Comparison of ENCODE assay signal across 31 cellular contexts in genomic region chr1:201169203-201169602, GRCh38. TPM values are rescaled to one million over a fixed set of nuclear protein-coding genes. Genes with fewer than 3 reads are reported as not detected.
DNase-seq lines count a peak whose midpoint lies in the region; ATAC-seq and TF ChIP-seq lines count a peak whose summit lies in the region.
"Had no signal": no experiment of that assay in that cellular context is flagged by ENCODE, and none has a peak within 500 bp of the region (broad histone marks: within the 10 kb centered on the region; RNA-seq: fewer than 3 reads in every experiment).

No MANE protein-coding gene starts in this region.

- no peak for DNase-seq in activated CD8-positive, alpha-beta T cell treated with anti-CD3 and anti-CD28 coated beads for 36 hours
- no peak for DNase-seq in activated CD8-positive, alpha-beta T cell treated with anti-CD3 and anti-CD28 coated beads, Interleukin-2, amount 10 ng/mL, durations not matched to agents 7 days and 5 days
- DNase-seq in body of pancreas (no peak), mesenchymal stem cell (no peak), upper lobe of right lung (peak; percentile 5), globus pallidus (ENCODE audit: low spot score) (no peak), NCI-H524 treated with DMSO at 0.1 percent for 48 hours (lab: John Stamatoyannopoulos, UW) (no peak)
- DNase-seq: activated CD4-positive, alpha-beta memory T cell treated with anti-CD3 and anti-CD28 coated beads for 36 hours; activated CD4-positive, alpha-beta T cell treated with anti-CD3 and anti-CD28 coated beads for 1 hour; activated CD8-positive, alpha-beta memory T cell treated with anti-CD3 and anti-CD28 coated beads, Interleukin-2, amount 50 U/mL, for 48 hours; activated naive CD4-positive, alpha-beta T cell treated with anti-CD3 and anti-CD28 coated beads, Interleukin-2, amount 50 U/mL, for 16 hours; amniotic stem cell; CD4-positive, alpha-beta memory T cell; effector CD4-positive, alpha-beta T cell; MM.1S; NCI-H1105 treated with DMSO at 0.1 percent for 48 hours; NCI-H1930; NCI-H510A treated with DMSO at 0.1 percent for 48 hours; Right ventricle myocardium superior; stimulated activated CD4-positive, alpha-beta T cell treated with anti-CD3 and anti-CD28 coated beads, Interleukin-12 subunit alpha, Interleukin-12 subunit beta, amount 100 ng/mL, for 4 hours; stimulated activated CD4-positive, alpha-beta T cell treated with anti-CD3 and anti-CD28 coated beads, Interleukin-4, amount 100 ng/mL, for 1 hour; thyroid gland had no signal

- H3K9me3 Mint-ChIP-seq in activated CD8-positive, alpha-beta T cell treated with anti-CD3 and anti-CD28 coated beads for 36 hours: no peaks in the 10 kb centered on the region
- H3K9me3 Mint-ChIP-seq in activated CD8-positive, alpha-beta T cell treated with anti-CD3 and anti-CD28 coated beads, Interleukin-2, amount 10 ng/mL, durations not matched to agents 7 days and 5 days (ENCODE audit: insufficient read depth): no peaks in the 10 kb centered on the region
- H3K9me3 Mint-ChIP-seq: activated CD4-positive, alpha-beta memory T cell treated with anti-CD3 and anti-CD28 coated beads for 36 hours; CD4-positive, alpha-beta memory T cell; GM23338; T-helper 2 cell treated with Interferon-gamma antibody and Interleukin-4, amounts not matched to agents 5 μg/mL and 100 μg/mL, for 36 hours had no signal

- H3K18ac ChIP-seq in mesenchymal stem cell (ENCODE audit: low read depth in 1 of 2, low read length in 2 of 2): no peak overlapping the region

- no peak overlapping the region for H3K23ac ChIP-seq in mesenchymal stem cell (ENCODE audit: low read length in 2 of 2)

- peaks cover 39% of the 10 kb centered on the region for H3K4me1 ChIP-seq in body of pancreas
- peaks cover 10% of the 10 kb centered on the region for H3K4me1 ChIP-seq in mesenchymal stem cell (ENCODE audit: control insufficient read depth, insufficient read depth, low read depth, low read length)
- H3K4me1 ChIP-seq in upper lobe of right lung: peaks cover 5% of the 10 kb centered on the region

- H3K36me3 ChIP-seq in body of pancreas (replicated peaks in 1 of 2; ENCODE audit: insufficient read depth in 1 of 2, low read depth in 2 of 2) (no peaks in the 10 kb centered on the region), mesenchymal stem cell (ENCODE audit: control insufficient read depth in 1 of 2, insufficient read depth in 2 of 2, low read depth in 1 of 2, low read length in 2 of 2) (no peaks in the 10 kb centered on the region), upper lobe of right lung (no peaks in the 10 kb centered on the region)
- H3K36me3 ChIP-seq: thyroid gland had no signal

- H3K9ac ChIP-seq in mesenchymal stem cell (ENCODE audit: low read length): no peak overlapping the region

- no peak overlapping the region for H3K4me3 Mint-ChIP-seq in activated CD8-positive, alpha-beta T cell treated with anti-CD3 and anti-CD28 coated beads for 36 hours
- H3K4me3 Mint-ChIP-seq in activated CD8-positive, alpha-beta T cell treated with anti-CD3 and anti-CD28 coated beads, Interleukin-2, amount 10 ng/mL, durations not matched to agents 7 days and 5 days: no peak overlapping the region
- H3K4me3 Mint-ChIP-seq: activated CD4-positive, alpha-beta memory T cell treated with anti-CD3 and anti-CD28 coated beads for 36 hours; GM23338; T-helper 2 cell treated with Interferon-gamma antibody and Interleukin-4, amounts not matched to agents 5 μg/mL and 100 μg/mL, for 36 hours had no signal

- POLR2A ChIA-PET in activated CD8-positive, alpha-beta T cell treated with anti-CD3 and anti-CD28 coated beads for 36 hours (lab: Charles Lee): interaction anchor here (4.1 kb wide), 1 partner anchor 14 kb away, joined by 24 read pairs; the partner anchor contains the start of gene TMEM9
- POLR2A ChIA-PET in activated CD8-positive, alpha-beta T cell treated with anti-CD3 and anti-CD28 coated beads, Interleukin-2, amount 10 ng/mL, durations not matched to agents 7 days and 5 days (lab: Charles Lee): interaction anchor here (1.3 kb wide), 1 partner anchor 15 kb away, joined by 6 read pairs; the partner anchor contains the start of gene TMEM9

- no peak overlapping the region for H2BK15ac ChIP-seq in mesenchymal stem cell (ENCODE audit: low read depth, poor library complexity, severe bottlenecking)

- H3K27ac Mint-ChIP-seq in activated CD8-positive, alpha-beta T cell treated with anti-CD3 and anti-CD28 coated beads for 36 hours: peak overlapping the region; percentile 10
- H3K27ac Mint-ChIP-seq in activated CD8-positive, alpha-beta T cell treated with anti-CD3 and anti-CD28 coated beads, Interleukin-2, amount 10 ng/mL, durations not matched to agents 7 days and 5 days: no peak overlapping the region
- H3K27ac Mint-ChIP-seq: activated CD4-positive, alpha-beta memory T cell treated with anti-CD3 and anti-CD28 coated beads for 36 hours; GM23338; T-helper 2 cell treated with Interferon-gamma antibody and Interleukin-4, amounts not matched to agents 5 μg/mL and 100 μg/mL, for 36 hours had no signal

- no peak overlapping the region for H2BK5ac ChIP-seq in mesenchymal stem cell (ENCODE audit: low read depth, low read length, poor library complexity, severe bottlenecking)

- H3K27ac ChIP-seq in body of pancreas: peak overlapping the region; percentile 99 to 100 (median 99)
- no peak overlapping the region for H3K27ac ChIP-seq in mesenchymal stem cell (ENCODE audit: low read length, poor library complexity, severe bottlenecking)
- H3K27ac ChIP-seq in upper lobe of right lung: no peak overlapping the region

- H2AK5ac ChIP-seq in mesenchymal stem cell (ENCODE audit: low read length, severe bottlenecking): no peak overlapping the region

- no peak overlapping the region for H2BK12ac ChIP-seq in mesenchymal stem cell (ENCODE audit: low read length in 2 of 2)

- no peak overlapping the region for H3K4ac ChIP-seq in mesenchymal stem cell (ENCODE audit: low read depth in 1 of 2, low read length in 2 of 2)

- H3K36me3 Mint-ChIP-seq in activated CD8-positive, alpha-beta T cell treated with anti-CD3 and anti-CD28 coated beads for 36 hours (ENCODE audit: low read depth): no peaks in the 10 kb centered on the region
- H3K36me3 Mint-ChIP-seq in activated CD8-positive, alpha-beta T cell treated with anti-CD3 and anti-CD28 coated beads, Interleukin-2, amount 10 ng/mL, durations not matched to agents 7 days and 5 days (ENCODE audit: low read depth): no peaks in the 10 kb centered on the region
- H3K36me3 Mint-ChIP-seq: activated CD4-positive, alpha-beta memory T cell treated with anti-CD3 and anti-CD28 coated beads for 36 hours; CD4-positive, alpha-beta memory T cell had no signal

- peaks cover 5% of the 10 kb centered on the region for H3K27me3 Mint-ChIP-seq in activated CD8-positive, alpha-beta T cell treated with anti-CD3 and anti-CD28 coated beads for 36 hours
- peaks cover 40% of the 10 kb centered on the region for H3K27me3 Mint-ChIP-seq in activated CD8-positive, alpha-beta T cell treated with anti-CD3 and anti-CD28 coated beads, Interleukin-2, amount 10 ng/mL, durations not matched to agents 7 days and 5 days (ENCODE audit: low read depth)

- TF ChIP-seq POLR2A in body of pancreas (IDR thresholded peaks at IDR 0.05): no peak

- no peak for ATAC-seq in activated CD8-positive, alpha-beta T cell treated with anti-CD3 and anti-CD28 coated beads for 36 hours
- no peak for ATAC-seq in activated CD8-positive, alpha-beta T cell treated with anti-CD3 and anti-CD28 coated beads, Interleukin-2, amount 10 ng/mL, durations not matched to agents 7 days and 5 days
- ATAC-seq in body of pancreas: no peak
- no peak for ATAC-seq in upper lobe of right lung
- no peak for ATAC-seq in HG02840 (IDR thresholded peaks at IDR 0.05; ENCODE audit: low FRiP score, unreplicated experiment)
- ATAC-seq: GM23338, sciatic nerve had no signal

- H4K91ac ChIP-seq in mesenchymal stem cell (ENCODE audit: low read length): peak overlapping the region; percentile 50

- H3K4me2 ChIP-seq in mesenchymal stem cell (ENCODE audit: low read length, poor library complexity, severe bottlenecking): no peak overlapping the region

- intact Hi-C loops in activated CD8-positive, alpha-beta T cell treated with anti-CD3 and anti-CD28 coated beads for 36 hours (cut with micrococcal nuclease): no loop called here
- intact Hi-C loops in body of pancreas (cut with DNase I): no loop called here
- intact Hi-C loops in upper lobe of right lung (cut with DNase I): no loop called here

- H3K14ac ChIP-seq in mesenchymal stem cell (ENCODE audit: low read length in 2 of 2): no peak overlapping the region

- no peak overlapping the region for H4K8ac ChIP-seq in mesenchymal stem cell (ENCODE audit: low read length)

- H3K27me3 ChIP-seq in body of pancreas (no peaks in the 10 kb centered on the region), mesenchymal stem cell (ENCODE audit: control insufficient read depth in 1 of 2, insufficient read depth in 1 of 2, low read length in 2 of 2) (peaks cover 4 to 11% of the 10 kb centered on the region in 2 experiments), upper lobe of right lung (no peaks in the 10 kb centered on the region)
- H3K27me3 ChIP-seq: thyroid gland had no signal

- H3K79me1 ChIP-seq in mesenchymal stem cell (replicated peaks; ENCODE audit: low read length, poor library complexity, severe bottlenecking): no peaks in the 10 kb centered on the region

- TF ChIP-seq CTCF in activated CD8-positive, alpha-beta T cell treated with anti-CD3 and anti-CD28 coated beads for 36 hours (IDR thresholded peaks at IDR 0.05): no peak
- TF ChIP-seq CTCF in body of pancreas (IDR thresholded peaks at IDR 0.05): no peak
- TF ChIP-seq CTCF in upper lobe of right lung (IDR thresholded peaks at IDR 0.05): no peak

- H3K9me3 ChIP-seq in body of pancreas (no peaks in the 10 kb centered on the region), mesenchymal stem cell (ENCODE audit: control insufficient read depth, low read length) (no peaks in the 10 kb centered on the region), upper lobe of right lung (no peaks in the 10 kb centered on the region)
- H3K9me3 ChIP-seq: thyroid gland had no signal

- WGBS in body of pancreas, 2 donors: 69 to 81% methylated on average over 3 of the region's 3 CpGs
- 100% methylated on average over 1 of the region's 3 CpGs for WGBS in mesenchymal stem cell

- no peak overlapping the region for H2AFZ ChIP-seq in mesenchymal stem cell (ENCODE audit: low read depth, low read length)
- H2AFZ ChIP-seq: GM23338 had no signal

- no peak overlapping the region for H2BK120ac ChIP-seq in mesenchymal stem cell (ENCODE audit: low read depth, low read length)

- CTCF ChIA-PET in activated CD8-positive, alpha-beta T cell treated with anti-CD3 and anti-CD28 coated beads for 36 hours (lab: Charles Lee): interaction anchor here (1.0 to 5.3 kb wide), 7 partner anchors 11 to 50 kb away, joined by 3 to 27 read pairs (median 8); partner anchors contain the start of gene TMEM9
- CTCF ChIA-PET in activated CD8-positive, alpha-beta T cell treated with anti-CD3 and anti-CD28 coated beads, Interleukin-2, amount 10 ng/mL, durations not matched to agents 7 days and 5 days (lab: Charles Lee): interaction anchor here (1.5 to 1.6 kb wide), 3 partner anchors 16 to 50 kb away, joined by 3 to 7 read pairs (median 3); no protein-coding TSS in a partner anchor

- peaks cover 24% of the 10 kb centered on the region for H3K4me1 Mint-ChIP-seq in activated CD8-positive, alpha-beta T cell treated with anti-CD3 and anti-CD28 coated beads for 36 hours (ENCODE audit: low read depth)
- peaks cover 11% of the 10 kb centered on the region for H3K4me1 Mint-ChIP-seq in activated CD8-positive, alpha-beta T cell treated with anti-CD3 and anti-CD28 coated beads, Interleukin-2, amount 10 ng/mL, durations not matched to agents 7 days and 5 days (ENCODE audit: low read depth)

- no peak overlapping the region for H3K4me3 ChIP-seq in body of pancreas
- no peak overlapping the region for H3K4me3 ChIP-seq in mesenchymal stem cell (ENCODE audit: insufficient read depth in 1 of 2, low read depth in 1 of 2, low read length in 2 of 2)
- no peak overlapping the region for H3K4me3 ChIP-seq in upper lobe of right lung
- H3K4me3 ChIP-seq: GM23338, thyroid gland had no signal

RNA-seq across cellular contexts. Expression of gene TMEM9, which starts 14.9 kb away (rescaled TPM):
- total RNA-seq in activated CD8-positive, alpha-beta T cell treated with anti-CD3 and anti-CD28 coated beads for 36 hours: 10 to 100 TPM; 28.7 to 30.6 TPM
- 10 to 100 TPM; 13.6 to 18.9 TPM for total RNA-seq in activated CD8-positive, alpha-beta T cell treated with anti-CD3 and anti-CD28 coated beads, Interleukin-2, amount 10 ng/mL, durations not matched to agents 7 days and 5 days
- total RNA-seq in body of pancreas: 10 to 100 TPM; 56.6 to 70.5 TPM
- 37.8 TPM for polyA plus RNA-seq in mesenchymal stem cell (2013, experiment 1 of 2)
- polyA plus RNA-seq in mesenchymal stem cell (2013, experiment 2 of 2): 38.6 TPM
- 59.3 TPM for total RNA-seq in upper lobe of right lung

RNA-seq across cellular contexts. Expression of gene IGFN1, which starts 21.4 kb away (rescaled TPM):
- total RNA-seq in activated CD8-positive, alpha-beta T cell treated with anti-CD3 and anti-CD28 coated beads for 36 hours: not detected
- not detected for total RNA-seq in activated CD8-positive, alpha-beta T cell treated with anti-CD3 and anti-CD28 coated beads, Interleukin-2, amount 10 ng/mL, durations not matched to agents 7 days and 5 days
- total RNA-seq in body of pancreas (10 to 100 TPM in 1 of 2 donors, 1 to 10 TPM in 1; 6.9 to 23.1 TPM), upper lobe of right lung (0.81 TPM)
- not detected for polyA plus RNA-seq in mesenchymal stem cell (2013, experiment 1 of 2)
- 0.03 TPM for polyA plus RNA-seq in mesenchymal stem cell (2013, experiment 2 of 2)
- total RNA-seq: activated CD4-positive, alpha-beta memory T cell treated with anti-CD3 and anti-CD28 coated beads for 36 hours; CD4-positive, alpha-beta memory T cell; GM23338; Right ventricle myocardium superior had no signal
- polyA plus RNA-seq: CD4-positive, alpha-beta memory T cell; GM23338; keratinocyte had no signal

RNA-seq across cellular contexts. Expression of gene ASCL5, which starts 42.2 kb away (rescaled TPM):
- under 1 TPM; 0.29 to 0.36 TPM for total RNA-seq in activated CD8-positive, alpha-beta T cell treated with anti-CD3 and anti-CD28 coated beads for 36 hours
- not detected for total RNA-seq in activated CD8-positive, alpha-beta T cell treated with anti-CD3 and anti-CD28 coated beads, Interleukin-2, amount 10 ng/mL, durations not matched to agents 7 days and 5 days
- 1 to 10 TPM; 1.0 to 4.6 TPM for total RNA-seq in body of pancreas
- not detected for polyA plus RNA-seq in mesenchymal stem cell (2013, experiment 1 of 2)
- 0.03 TPM for polyA plus RNA-seq in mesenchymal stem cell (2013, experiment 2 of 2)
- total RNA-seq in upper lobe of right lung: 0.29 TPM
- total RNA-seq: A172; activated CD4-positive, alpha-beta memory T cell treated with anti-CD3 and anti-CD28 coated beads for 36 hours; epithelial cell of proximal tubule; GM23338; liver; posterior vena cava; Right ventricle myocardium superior; sciatic nerve; thyroid gland had no signal
- polyA plus RNA-seq: CD4-positive, alpha-beta memory T cell; GM23338; keratinocyte; liver had no signal

RNA-seq across cellular contexts. Expression of gene CACNA1S, which starts 57.0 kb away (rescaled TPM):
- not detected for total RNA-seq in activated CD8-positive, alpha-beta T cell treated with anti-CD3 and anti-CD28 coated beads for 36 hours
- not detected for total RNA-seq in activated CD8-positive, alpha-beta T cell treated with anti-CD3 and anti-CD28 coated beads, Interleukin-2, amount 10 ng/mL, durations not matched to agents 7 days and 5 days
- total RNA-seq in body of pancreas (under 1 TPM in 1 of 2 donors, not detected in 1; under 0.01 TPM), upper lobe of right lung (0.55 TPM)
- not detected for polyA plus RNA-seq in mesenchymal stem cell (2013, experiment 1 of 2)
- polyA plus RNA-seq in mesenchymal stem cell (2013, experiment 2 of 2): not detected
- total RNA-seq: A172; activated CD4-positive, alpha-beta memory T cell treated with anti-CD3 and anti-CD28 coated beads for 36 hours; CD4-positive, alpha-beta memory T cell; epithelial cell of proximal tubule; Right ventricle myocardium superior; sciatic nerve; thyroid gland had no signal
- polyA plus RNA-seq: CD4-positive, alpha-beta memory T cell; GM23338; keratinocyte; liver had no signal

Comparison
In these comparisons a context has a peak if more than half of its experiments do, and no peak if none do; other contexts are left out.
1. H3K27ac ChIP-seq: peak in body of pancreas (4 of 4); none in mesenchymal stem cell (single experiment) and upper lobe of right lung (single experiment).